17 cellular contexts compared by ENCODE assay signal in the genomic region with DNA sequence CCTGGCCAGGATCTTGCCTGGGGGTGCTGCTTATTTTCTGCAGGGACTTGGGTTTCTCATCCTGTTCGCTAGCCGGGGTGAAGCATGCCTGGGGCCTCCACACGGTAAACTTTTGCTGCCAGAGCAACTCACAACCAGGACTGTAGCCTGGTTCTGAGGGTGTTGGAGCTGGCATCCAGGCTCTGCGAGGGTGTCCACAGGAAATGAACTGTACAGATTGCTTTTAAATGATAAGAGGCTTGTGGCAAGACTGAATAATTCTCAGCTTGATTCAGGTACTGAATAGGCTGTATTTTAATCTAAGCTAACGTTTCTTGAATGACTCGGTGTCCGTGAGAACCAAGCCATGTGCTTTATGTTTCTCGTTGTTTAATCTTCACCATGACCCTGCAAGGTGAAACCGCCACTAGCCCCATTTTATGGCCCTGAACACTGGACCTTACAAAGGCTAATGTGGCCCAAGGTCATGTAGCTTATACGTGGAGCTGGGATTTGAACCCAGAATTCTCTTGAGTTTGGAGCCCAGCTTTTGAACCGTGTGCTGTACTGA. TPM values are rescaled to one million over a fixed set of nuclear protein-coding genes. Genes with fewer than 3 reads are reported as not detected.
A peak's percentile ranks its signal among the peaks of the same experiment; 100 is the strongest.
DNase-seq lines count a peak whose midpoint lies in the region; ATAC-seq, FAIRE-seq and TF ChIP-seq lines count a peak whose summit lies in the region.
"Had no signal": no experiment of that assay in that cellular context is flagged by ENCODE, and none has a peak within 500 bp of the region (broad histone marks: within the 10 kb centered on the region; RNA-seq: fewer than 3 reads in every experiment).

No MANE protein-coding gene starts in this region.

- no peaks in the 10 kb centered on the region for H3K36me3 Mint-ChIP-seq in activated T-cell treated with anti-CD3 and anti-CD28 coated beads, Interleukin-2, amount 50 U/mL, for 24 hours (ENCODE audit: low read depth)

- H3K9me3 Mint-ChIP-seq in activated T-cell treated with anti-CD3 and anti-CD28 coated beads, Interleukin-2, amount 50 U/mL, for 24 hours: no peaks in the 10 kb centered on the region

- no peak overlapping the region for H3K4me3 Mint-ChIP-seq in activated T-cell treated with anti-CD3 and anti-CD28 coated beads, Interleukin-2, amount 50 U/mL, for 24 hours

- ATAC-seq in HG02840 (IDR thresholded peaks at IDR 0.05; ENCODE audit: low FRiP score, unreplicated experiment): no peak

- TF ChIP-seq CTCF in choroid plexus epithelial cell (conservative IDR thresholded peaks at IDR 0.05; ENCODE audit: low read depth, low read length) (no peak), D721Med (IDR thresholded peaks at IDR 0.05; ENCODE audit: insufficient read depth, missing control alignments) (no peak)

- DNase-seq in activated T-cell treated with anti-CD3 and anti-CD28 coated beads, Interleukin-2, amount 50 U/mL, for 24 hours: no peak
- no peak for DNase-seq in activated T-cell treated with anti-CD3 and anti-CD28 coated beads, Interleukin-2, amount 50 U/mL, for 1 hour
- DNase-seq in RPMI7951 (ENCODE audit: low read depth) (peak; percentile 24), choroid plexus epithelial cell (ENCODE audit: low read depth) (peak; percentile 33), SW 1271 (lab: John Stamatoyannopoulos, UW) (no peak), D721Med (ENCODE audit: insufficient read length, low spot score) (no peak)
- DNase-seq: activated naive CD4-positive, alpha-beta T cell treated with anti-CD3 and anti-CD28 coated beads, Interleukin-2, amount 50 U/mL, for 16 hours; C1 segment of cervical spinal cord; caudate nucleus; MG63; NCI-H2029; NCI-H524; SJCRH30; tibial artery had no signal

- no peaks in the 10 kb centered on the region for H3K27me3 ChIP-seq in skeletal muscle tissue (ENCODE audit: control insufficient read depth in 3 of 3, insufficient read depth in 3 of 3, low read length in 3 of 3)
- H3K27me3 ChIP-seq: MG63, tibial artery had no signal

- no peaks in the 10 kb centered on the region for H3K9me3 ChIP-seq in skeletal muscle tissue (ENCODE audit: control insufficient read depth in 3 of 3, low read length in 3 of 3)
- H3K9me3 ChIP-seq: MG63, SJCRH30, tibial artery had no signal

- H3K4me3 ChIP-seq in choroid plexus epithelial cell (ENCODE audit: low read depth, low read length) (no peak overlapping the region), skeletal muscle tissue (ENCODE audit: low read length in 3 of 3) (no peak overlapping the region)
- H3K4me3 ChIP-seq: MG63, SJCRH30, tibial artery had no signal

- peak overlapping the region in 2 of 3 donors; percentile 33 to 54 for H3K9ac ChIP-seq in skeletal muscle tissue (ENCODE audit: low read depth in 1 of 3, low read length in 3 of 3)

- H3K27ac ChIP-seq in skeletal muscle tissue (ENCODE audit: low read depth, low read length): peak overlapping the region; percentile 2
- H3K27ac ChIP-seq: SJCRH30 had no signal

- H3K4me1 Mint-ChIP-seq in activated T-cell treated with anti-CD3 and anti-CD28 coated beads, Interleukin-2, amount 50 U/mL, for 24 hours (ENCODE audit: low read depth): peaks cover 34% of the 10 kb centered on the region

- H3K27ac Mint-ChIP-seq in activated T-cell treated with anti-CD3 and anti-CD28 coated beads, Interleukin-2, amount 50 U/mL, for 24 hours: peak overlapping the region; percentile 49

- peaks cover 0 to 1% (median 0%) of the 10 kb centered on the region in 3 donors for H3K36me3 ChIP-seq in skeletal muscle tissue (ENCODE audit: control insufficient read depth in 3 of 3, insufficient read depth in 3 of 3, low read length in 3 of 3)
- H3K36me3 ChIP-seq: MG63, SJCRH30, tibial artery had no signal

- FAIRE-seq in D721Med (lab: Jason Lieb, UNC): no peak
- FAIRE-seq: A204.1 had no signal

- peaks cover 58 to 74% (median 69%) of the 10 kb centered on the region in 3 donors for H3K4me1 ChIP-seq in skeletal muscle tissue (ENCODE audit: control insufficient read depth in 3 of 3, insufficient read depth in 3 of 3, low read length in 3 of 3)
- H3K4me1 ChIP-seq: SJCRH30 had no signal

- no peaks in the 10 kb centered on the region for H3K27me3 Mint-ChIP-seq in activated T-cell treated with anti-CD3 and anti-CD28 coated beads, Interleukin-2, amount 50 U/mL, for 24 hours

RNA-seq across cellular contexts. Expression of gene EEPD1, which starts 49.4 kb away (rescaled TPM):
- 2.5 and 5.2 TPM in 2 replicates for total RNA-seq in RPMI7951 (2014; rRNA removed; shearing (Covaris generic))
- 12.5 TPM for total RNA-seq in skeletal muscle tissue

Comparison
In these comparisons a context has a peak if more than half of its experiments do, and no peak if none do; other contexts are left out.
1. DNase-seq: peak in RPMI7951 (single experiment) and choroid plexus epithelial cell (single experiment); none in activated T-cell treated with anti-CD3 and anti-CD28 coated beads, Interleukin-2, amount 50 U/mL, for 24 hours (single experiment), activated T-cell treated with anti-CD3 and anti-CD28 coated beads, Interleukin-2, amount 50 U/mL, for 1 hour (single experiment), SW 1271 (0 of 2) and D721Med (single experiment).